ENCODE assay signal across 14 cellular contexts in genomic region chr2:242054406-242054805, GRCh38.
"Had no signal": no experiment of that assay in that cellular context is flagged by ENCODE, and none has a peak within 500 bp of the region (broad histone marks: within the 10 kb centered on the region; RNA-seq: fewer than 3 reads in every experiment).

No MANE protein-coding gene starts in this region.

- H3K4me1 Mint-ChIP-seq: memory B cell; natural killer cell; stimulated activated naive B cell treated with anti-CD40 and anti-IgM and Interleukin-4, amounts not matched to agents 10 μg/mL and 1 μg/mL and 100 μg/mL, for 72 hours had no signal

- DNase-seq: cortex of kidney; effector memory CD8-positive, alpha-beta T cell; erythroblast; esophagus squamous epithelium; foreskin melanocyte; glutamatergic neuron; heart right ventricle; hippocampal formation; natural killer cell; stimulated activated CD4-positive, alpha-beta T cell treated with anti-CD3 and anti-CD28 coated beads, Interleukin-4, amount 100 ng/mL, for 4 hours; stimulated activated naive B cell treated with anti-CD40 and anti-IgM and Interleukin-4, amounts not matched to agents 10 μg/mL and 1 μg/mL and 100 μg/mL, for 72 hours; uterus had no signal

- H3K4me3 Mint-ChIP-seq: effector memory CD8-positive, alpha-beta T cell; memory B cell; natural killer cell; stimulated activated naive B cell treated with anti-CD40 and anti-IgM and Interleukin-4, amounts not matched to agents 10 μg/mL and 1 μg/mL and 100 μg/mL, for 72 hours; stimulated activated naive CD8-positive, alpha-beta T cell treated with anti-CD3 and anti-CD28 coated beads, Interleukin-15, Interleukin-2, amounts not matched to agents 100 ng/mL and 50 ng/mL, for 24 hours had no signal

- H3K27ac Mint-ChIP-seq: effector memory CD8-positive, alpha-beta T cell; memory B cell; natural killer cell; stimulated activated naive B cell treated with anti-CD40 and anti-IgM and Interleukin-4, amounts not matched to agents 10 μg/mL and 1 μg/mL and 100 μg/mL, for 72 hours; stimulated activated naive CD8-positive, alpha-beta T cell treated with anti-CD3 and anti-CD28 coated beads, Interleukin-15, Interleukin-2, amounts not matched to agents 100 ng/mL and 50 ng/mL, for 24 hours had no signal

- H3K36me3 Mint-ChIP-seq: natural killer cell; stimulated activated naive B cell treated with anti-CD40 and anti-IgM and Interleukin-4, amounts not matched to agents 10 μg/mL and 1 μg/mL and 100 μg/mL, for 72 hours had no signal

- H3K9me3 Mint-ChIP-seq: effector memory CD8-positive, alpha-beta T cell; memory B cell; natural killer cell; stimulated activated naive CD8-positive, alpha-beta T cell treated with anti-CD3 and anti-CD28 coated beads, Interleukin-15, Interleukin-2, amounts not matched to agents 100 ng/mL and 50 ng/mL, for 24 hours had no signal
